Comparison of ENCODE assay signal across 9 cellular contexts in genomic region chr1:21931171-21932093, GRCh38. TPM values are rescaled to one million over a fixed set of nuclear protein-coding genes. Genes with fewer than 3 reads are reported as not detected.
DNase-seq lines count a peak whose midpoint lies in the region; ATAC-seq, FAIRE-seq and TF ChIP-seq lines count a peak whose summit lies in the region.
"Had no signal": no experiment of that assay in that cellular context is flagged by ENCODE, and none has a peak within 500 bp of the region (broad histone marks: within the 10 kb centered on the region; RNA-seq: fewer than 3 reads in every experiment).

No MANE protein-coding gene starts in this region.

- no peak overlapping the region for H3K4me2 ChIP-seq in GM12878 (ENCODE audit: control insufficient read depth, insufficient read depth)

- no peaks in the 10 kb centered on the region for H3K9me3 Mint-ChIP-seq in activated T-helper 17 cell treated with anti-CD3 and anti-CD28 coated beads, Interleukin-2, amount 50 U/mL, for 72 hours

- TF ChIP-seq CTCF in GM12878 (IDR thresholded peaks at IDR 0.05 in 2 of 3, conservative IDR thresholded peaks at IDR 0.05 in 1 of 3; ENCODE audit: control insufficient read depth in 2 of 3, extremely low read depth in 1 of 3, insufficient read depth in 1 of 3, low read depth in 3 of 3, low read length in 3 of 3) (no peak), spleen (IDR thresholded peaks at IDR 0.05 in 8 of 11, conservative IDR thresholded peaks at IDR 0.05 in 3 of 11) (no peak), GM13977 (IDR thresholded peaks at IDR 0.05; ENCODE audit: extremely low read depth, insufficient read depth, missing control alignments) (no peak)

- CTCF ChIA-PET in GM12878 (lab: Yijun Ruan, JAX), result interaction anchor here (0.6 to 1.2 kb wide), 2 partner anchors 23 to 34 kb away, joined by 3 to 4 read pairs; no protein-coding TSS in a partner anchor

- H3K4me3 ChIP-seq in GM12878 (no peak overlapping the region), iPS-15b (ENCODE audit: low read depth, low read length) (no peak overlapping the region), spleen (no peak overlapping the region)

- intact Hi-C loops in GM12878 (cut with micrococcal nuclease; ENCODE audit: unreplicated experiment), result no loop called here
- intact Hi-C loops in spleen (cut with DNase I; ENCODE audit: low total_unique reads), result no loop called here

- no peak for ATAC-seq in GM12878
- ATAC-seq in activated T-helper 17 cell treated with anti-CD3 and anti-CD28 coated beads, Interleukin-2, amount 50 U/mL, for 72 hours (replicated peaks), result no peak

- 33% methylated on average over 14 of the region's 16 CpGs for WGBS in GM12878 (ENCODE audit: insufficient coverage, insufficient replicate concordance, low lambda C conversion rate, missing lambda C conversion rate)
- WGBS in spleen, 5 donors, result 62 to 69% (median 66%) methylated on average over 7 to 16 of the region's 16 CpGs

- H3K4me1 ChIP-seq in GM12878 (ENCODE audit: control insufficient read depth, insufficient read depth, low read length) (no peaks in the 10 kb centered on the region; the same call in 1 of the 2 replicates), iPS-15b (ENCODE audit: control insufficient read depth, insufficient read depth, low read length) (peaks cover 8% of the 10 kb centered on the region), spleen (peaks cover 6 to 91% (median 53%) of the 10 kb centered on the region in 6 donors)

- TF ChIP-seq RAD21 in GM12878 (IDR thresholded peaks at IDR 0.05; ENCODE audit: insufficient read depth, low read depth, low read length), result no peak

- H3K4me1 Mint-ChIP-seq in activated T-helper 17 cell treated with anti-CD3 and anti-CD28 coated beads, Interleukin-2, amount 50 U/mL, for 72 hours, result no peaks in the 10 kb centered on the region

- H4K20me1 ChIP-seq in GM12878 (ENCODE audit: control insufficient read depth, insufficient read depth), result peaks cover under 1% of the 10 kb centered on the region; the same call in 1 of the 2 replicates

- H3K9ac ChIP-seq in GM12878 (ENCODE audit: control insufficient read depth, insufficient read depth, low read length), result no peak overlapping the region
- H3K9ac ChIP-seq in iPS-15b (ENCODE audit: low read depth, low read length), result peak overlapping the region; percentile 16

- DNase-seq in HCEC 1CT (peak; percentile 93), GM12878 (ENCODE audit: low read depth, low spot score) (no peak), spleen (peak; percentile 77), OCI-M2 (lab: John Stamatoyannopoulos, UW; ENCODE audit: unreplicated experiment) (no peak), NCI-H2227 treated with DMSO at 0.1 percent for 48 hours (lab: John Stamatoyannopoulos, UW) (no peak), GM13977 (ENCODE audit: low spot score) (no peak)

- SMC1A ChIA-PET in GM12878 (lab: Charles Lee; ENCODE audit: uncharacterized antibody, unreplicated experiment), result no interaction called here

- H3K79me2 ChIP-seq in GM12878 (ENCODE audit: control insufficient read depth, insufficient read depth, low read length), result no peaks in the 10 kb centered on the region

- H2AFZ ChIP-seq in GM12878 (ENCODE audit: control insufficient read depth, low read depth, low read length), result no peak overlapping the region

- no peak for TF ChIP-seq EP300 in GM12878 (IDR thresholded peaks at IDR 0.05; ENCODE audit: borderline replicate concordance in 1 of 2, control insufficient read depth in 1 of 2, low read depth in 2 of 2, low read length in 2 of 2)

- peaks cover 0 to 4% of the 10 kb centered on the region in 2 experiments; a peak in 2 of 4 replicates for H3K27me3 ChIP-seq in GM12878 (replicated peaks in 1 of 2; ENCODE audit: control insufficient read depth in 2 of 2, insufficient read depth in 2 of 2, low read length in 1 of 2)
- no peaks in the 10 kb centered on the region for H3K27me3 ChIP-seq in iPS-15b (ENCODE audit: control insufficient read depth, insufficient read depth, low read length)
- H3K27me3 ChIP-seq in spleen (replicated peaks in 1 of 7), result peaks cover 0 to 12% (median 0%) of the 10 kb centered on the region in 7 donors

- POLR2A ChIA-PET in GM12878 (lab: Charles Lee), result interaction anchor here (0.9 kb wide), 1 partner anchor 9 kb away, joined by 3 read pairs; no protein-coding TSS in a partner anchor

- H3K36me3 Mint-ChIP-seq in activated T-helper 17 cell treated with anti-CD3 and anti-CD28 coated beads, Interleukin-2, amount 50 U/mL, for 72 hours (ENCODE audit: low read depth), result no peaks in the 10 kb centered on the region

- FAIRE-seq in GM12878 (lab: Jason Lieb, UNC), result no peak
- FAIRE-seq: frontal cortex had no signal

- in situ Hi-C loops in GM12878 (cut with MboI) (no loop called here), GM13977 (cut with MboI; ENCODE audit: low pct_unique_long_range_greater_than_20kb, low sequenced_read_pairs, unreplicated experiment) (no loop called here)

- BruUV-seq in GM12878 (replicated peaks; lab: Mats Ljungman, UMichigan), result no TSS peak

- no peak for TF ChIP-seq POLR2A in GM12878 (IDR thresholded peaks at IDR 0.05; ENCODE audit: low read depth, low read length)
- TF ChIP-seq POLR2A in spleen (IDR thresholded peaks at IDR 0.05), result no peak

- no peak overlapping the region for H3K27ac ChIP-seq in GM12878 (ENCODE audit: control insufficient read depth, insufficient read depth)
- H3K27ac ChIP-seq in spleen, result peak overlapping the region in 7 of 8 donors; percentile 26 to 81 (median 71)

- H3K4me3 Mint-ChIP-seq in activated T-helper 17 cell treated with anti-CD3 and anti-CD28 coated beads, Interleukin-2, amount 50 U/mL, for 72 hours, result no peak overlapping the region

- H3K27ac Mint-ChIP-seq in activated T-helper 17 cell treated with anti-CD3 and anti-CD28 coated beads, Interleukin-2, amount 50 U/mL, for 72 hours, result no peak overlapping the region

- H3K36me3 ChIP-seq in GM12878 (ENCODE audit: control insufficient read depth in 2 of 2, insufficient read depth in 2 of 2, low read length in 1 of 2) (no peaks in the 10 kb centered on the region), iPS-15b (ENCODE audit: control insufficient read depth, insufficient read depth, low read length) (peaks cover 5% of the 10 kb centered on the region), spleen (no peaks in the 10 kb centered on the region)

- peaks cover 3% of the 10 kb centered on the region for H3K27me3 Mint-ChIP-seq in activated T-helper 17 cell treated with anti-CD3 and anti-CD28 coated beads, Interleukin-2, amount 50 U/mL, for 72 hours

- H3K9me3 ChIP-seq in GM12878 (replicated peaks; ENCODE audit: control insufficient read depth, insufficient read depth, low read length) (no peaks in the 10 kb centered on the region), iPS-15b (ENCODE audit: control insufficient read depth, insufficient read depth, low read length) (no peaks in the 10 kb centered on the region), spleen (no peaks in the 10 kb centered on the region)

- RAD21 ChIA-PET in GM12878 (lab: Charles Lee; ENCODE audit: unreplicated experiment), result no interaction called here

TF ChIP-seq in GM12878, 131 proteins besides CTCF, POLR2A, EP300 and RAD21 (continues in another document):
- no peak for TF ChIP-seq IKZF1 (conservative IDR thresholded peaks at IDR 0.05)

RNA-seq across cellular contexts. Expression of gene HSPG2, which starts 5.7 kb away (rescaled TPM):
- total RNA-seq in GM12878 (2013; cell fraction: nucleolus; rRNA removed), result 47.4 and 56.6 TPM in 2 replicates
- total RNA-seq in GM12878 (2014; rRNA removed) (0.82 and 1.2 TPM in 2 replicates), GM12878 (2014; rRNA removed; fragmentation: Illumina TruSeq; extraction: Trizol) (0.63 and 0.83 TPM in 2 replicates), GM12878 (2021) (3.4 and 3.5 TPM in 2 replicates), spleen (100 to 1,000 TPM in 6 of 7 donors, 10 to 100 TPM in 1; 69.7 to 395 (median 178) TPM)
- 0.75 TPM for polyA plus RNA-seq in GM12878 (2011; ENCODE audit: low read depth)
- polyA plus RNA-seq in GM12878 (2011; rRNA removed) (0.62 and 0.71 TPM in 2 replicates), GM12878 (2014; fragmentation: Illumina TruSeq; extraction: Trizol) (0.06 and 0.40 TPM in 2 replicates), GM12878 (2014; fragmentation: Nextera tagmentation; extraction: Ambion mirVana) (not detected), GM12878 (2014; rRNA removed) (0.76 and 1.3 TPM in 2 replicates), GM12878 (2016; fragmentation: Nextera tagmentation; extraction: Ambion mirVana) (1 to 10 TPM in 1 of 2 experiments, under 1 TPM in 1; 0.30 to 1.1 TPM), spleen (10 to 100 TPM; 14.4 to 63.5 (median 15.0) TPM)
- 0.93 and 1.1 TPM in 2 replicates for polyA plus RNA-seq in GM12878 (2011; cell fraction: cytosol; rRNA removed)
- 6.3 and 9.3 TPM in 2 replicates for polyA plus RNA-seq in GM12878 (2011; cell fraction: nucleus; rRNA removed)
- polyA plus RNA-seq in GM12878 (2012), result 4.3 and 6.8 TPM in 2 replicates
- polyA minus RNA-seq in GM12878 (2011; rRNA and poly(A)+ RNA removed), result 2.3 and 6.0 TPM in 2 replicates
- 1.5 and 2.3 TPM in 2 replicates for polyA minus RNA-seq in GM12878 (2011; cell fraction: cytosol; rRNA and poly(A)+ RNA removed)
- 4.8 and 5.2 TPM in 2 replicates for polyA minus RNA-seq in GM12878 (2011; cell fraction: nucleus; rRNA and poly(A)+ RNA removed)
- total RNA-seq in activated T-helper 17 cell treated with anti-CD3 and anti-CD28 coated beads, Interleukin-2, amount 50 U/mL, for 72 hours, result 10 to 100 TPM in 1 of 2 donors, 1 to 10 TPM in 1; 1.8 to 33.3 TPM

RNA-seq across cellular contexts. Expression of gene CELA3B, which starts 45.4 kb away (rescaled TPM):
- total RNA-seq in GM12878 (2013; cell fraction: nucleolus; rRNA removed), result not detected in 2 replicates
- total RNA-seq in GM12878 (2014; rRNA removed), result not detected in 2 replicates
- total RNA-seq in GM12878 (2014; rRNA removed; fragmentation: Illumina TruSeq; extraction: Trizol), result not detected in 2 replicates
- 4.1 and 6.4 TPM in 2 replicates for total RNA-seq in GM12878 (2021)
- not detected for polyA plus RNA-seq in GM12878 (2011; ENCODE audit: low read depth)
- not detected in 2 replicates for polyA plus RNA-seq in GM12878 (2011; rRNA removed)
- not detected in 2 replicates for polyA plus RNA-seq in GM12878 (2011; cell fraction: cytosol; rRNA removed)
- polyA plus RNA-seq in GM12878 (2011; cell fraction: nucleus; rRNA removed), result not detected in 2 replicates
- not detected in 2 replicates for polyA plus RNA-seq in GM12878 (2012)
- polyA plus RNA-seq in GM12878 (2014; fragmentation: Illumina TruSeq; extraction: Trizol), result not detected in 2 replicates
- polyA plus RNA-seq in GM12878 (2014; fragmentation: Nextera tagmentation; extraction: Ambion mirVana), result not detected
- not detected in 2 replicates for polyA plus RNA-seq in GM12878 (2014; rRNA removed)
- polyA plus RNA-seq in GM12878 (2016; fragmentation: Nextera tagmentation; extraction: Ambion mirVana), result not detected
- not detected in 2 replicates for polyA minus RNA-seq in GM12878 (2011; rRNA and poly(A)+ RNA removed)
- not detected in 2 replicates for polyA minus RNA-seq in GM12878 (2011; cell fraction: cytosol; rRNA and poly(A)+ RNA removed)
- polyA minus RNA-seq in GM12878 (2011; cell fraction: nucleus; rRNA and poly(A)+ RNA removed), result not detected in 2 replicates
- total RNA-seq in spleen, result 1 to 10 TPM in 2 of 7 donors, under 1 TPM in 1, not detected in 4; 0.60 to 1.8 (median 1.3) TPM
- polyA plus RNA-seq in spleen, result under 1 TPM; 0.08 to 0.38 (median 0.24) TPM
- total RNA-seq in activated T-helper 17 cell treated with anti-CD3 and anti-CD28 coated beads, Interleukin-2, amount 50 U/mL, for 72 hours, result not detected
- total RNA-seq: frontal cortex had no signal

Comparison
In these comparisons a context has a peak if more than half of its experiments do, and no peak if none do; other contexts are left out.
1. DNase-seq: peak in HCEC 1CT (single experiment) and spleen (single experiment); none in GM12878 (single experiment), OCI-M2 (single experiment), NCI-H2227 treated with DMSO at 0.1 percent for 48 hours (single experiment) and GM13977 (single experiment).